ENCODE assay signal across 23 cellular contexts in genomic region chr17:66976781-66977201, GRCh38. TPM values are rescaled to one million over a fixed set of nuclear protein-coding genes. Genes with fewer than 3 reads are reported as not detected.
A peak's percentile ranks its signal among the peaks of the same experiment; 100 is the strongest.
DNase-seq lines count a peak whose midpoint lies in the region; ATAC-seq and TF ChIP-seq lines count a peak whose summit lies in the region.
"Had no signal": no experiment of that assay in that cellular context is flagged by ENCODE, and none has a peak within 500 bp of the region (broad histone marks: within the 10 kb centered on the region; RNA-seq: fewer than 3 reads in every experiment).

No MANE protein-coding gene starts in this region.

- no peaks in the 10 kb centered on the region for H3K36me3 ChIP-seq in MG63
- H3K36me3 ChIP-seq: brain microvascular endothelial cell, Peyer's patch had no signal

- no peaks in the 10 kb centered on the region for H3K9me3 ChIP-seq in MG63
- H3K9me3 ChIP-seq: Peyer's patch, testis had no signal

- peak; percentile 19 for DNase-seq in DMS53 (lab: John Stamatoyannopoulos, UW)
- no peak for DNase-seq in DMS53 treated with DMSO at 0.1 percent for 48 hours (lab: John Stamatoyannopoulos, UW; ENCODE audit: unreplicated experiment)
- DNase-seq in MG63 = peak; percentile 20
- DNase-seq in glutamatergic neuron = no peak
- DNase-seq: activated CD8-positive, alpha-beta T cell treated with anti-CD3 and anti-CD28 coated beads for 36 hours; activated T-cell treated with anti-CD3 and anti-CD28 coated beads, Interleukin-2, amount 50 U/mL, for 48 hours; brain microvascular endothelial cell; naive thymus-derived CD4-positive, alpha-beta T cell; NCI-H2081 treated with DMSO at 0.1 percent for 48 hours; NCI-H526 treated with DMSO at 0.1 percent for 48 hours; Peyer's patch; small intestine; stimulated activated CD4-positive, alpha-beta T cell treated with anti-CD3 and anti-CD28 coated beads, Interleukin-4, amount 100 ng/mL, for 24 hours; stimulated activated CD8-positive, alpha-beta memory T cell treated with anti-CD3 and anti-CD28 coated beads, Interleukin-4, amount 100 ng/mL, for 48 hours; T-cell; testis had no signal

- H3K4me3 Mint-ChIP-seq in glutamatergic neuron (ENCODE audit: unreplicated experiment) = peak overlapping the region; percentile 56
- H3K4me3 Mint-ChIP-seq: activated CD8-positive, alpha-beta T cell treated with anti-CD3 and anti-CD28 coated beads for 36 hours; activated naive CD8-positive, alpha-beta T cell; naive thymus-derived CD4-positive, alpha-beta T cell; T-cell had no signal

- peak overlapping the region; percentile 44 for H3K27ac ChIP-seq in temporal lobe (ENCODE audit: low read depth, low read length)
- H3K27ac ChIP-seq: 22Rv1, brain microvascular endothelial cell, Peyer's patch, testis had no signal

- H3K27me3 Mint-ChIP-seq in glutamatergic neuron (ENCODE audit: unreplicated experiment) = peaks cover 11% of the 10 kb centered on the region

- no peak for TF ChIP-seq CTCF in glutamatergic neuron (IDR thresholded peaks at IDR 0.05; ENCODE audit: partially characterized antibody, unreplicated experiment)

- no peak overlapping the region for H3K4me3 ChIP-seq in MG63
- H3K4me3 ChIP-seq: lung, Peyer's patch, testis had no signal

- peaks cover 8% of the 10 kb centered on the region for H3K9me3 Mint-ChIP-seq in glutamatergic neuron (ENCODE audit: unreplicated experiment)
- H3K9me3 Mint-ChIP-seq: activated CD8-positive, alpha-beta T cell treated with anti-CD3 and anti-CD28 coated beads for 36 hours; naive thymus-derived CD4-positive, alpha-beta T cell; T-cell had no signal

- no peak for ATAC-seq in GM18511 (IDR thresholded peaks at IDR 0.05; ENCODE audit: unreplicated experiment)
- ATAC-seq in GM19452 (IDR thresholded peaks at IDR 0.05; ENCODE audit: unreplicated experiment) = no peak
- ATAC-seq in GM21381 (IDR thresholded peaks at IDR 0.05; ENCODE audit: unreplicated experiment) = no peak
- ATAC-seq: activated CD8-positive, alpha-beta T cell treated with anti-CD3 and anti-CD28 coated beads for 36 hours; naive thymus-derived CD4-positive, alpha-beta T cell; T-cell had no signal

- peak overlapping the region; percentile 60 for H3K27ac Mint-ChIP-seq in glutamatergic neuron (ENCODE audit: unreplicated experiment)
- H3K27ac Mint-ChIP-seq: activated CD8-positive, alpha-beta T cell treated with anti-CD3 and anti-CD28 coated beads for 36 hours; activated naive CD8-positive, alpha-beta T cell; naive thymus-derived CD4-positive, alpha-beta T cell; T-cell had no signal

- peaks cover 2% of the 10 kb centered on the region for H3K36me3 Mint-ChIP-seq in glutamatergic neuron (ENCODE audit: unreplicated experiment)
- H3K36me3 Mint-ChIP-seq: activated naive CD8-positive, alpha-beta T cell; naive thymus-derived CD4-positive, alpha-beta T cell; T-cell had no signal

- H3K4me1 Mint-ChIP-seq in glutamatergic neuron (ENCODE audit: low read depth, unreplicated experiment) = peaks cover 35% of the 10 kb centered on the region
- H3K4me1 Mint-ChIP-seq: T-cell had no signal

- peaks cover 4% of the 10 kb centered on the region; the same call in 1 of the 2 replicates for H3K27me3 ChIP-seq in MG63
- H3K27me3 ChIP-seq: Peyer's patch, testis had no signal

RNA-seq across cellular contexts. Expression of gene CACNG4, which starts 12.3 kb away (rescaled TPM):
- total RNA-seq in MG63 (2014; rRNA removed; shearing (Covaris generic); ENCODE audit: low replicate concordance) = not detected in 2 replicates
- 105 TPM for total RNA-seq in glutamatergic neuron (ENCODE audit: unreplicated experiment)
- 44.0 TPM for total RNA-seq in temporal lobe
- total RNA-seq: activated CD8-positive, alpha-beta T cell treated with anti-CD3 and anti-CD28 coated beads for 36 hours; naive thymus-derived CD4-positive, alpha-beta T cell had no signal

Comparison
In these comparisons a context has a peak if more than half of its experiments do, and no peak if none do; other contexts are left out.
1. DNase-seq: peak in DMS53 (single experiment) and MG63 (single experiment); none in DMS53 treated with DMSO at 0.1 percent for 48 hours (single experiment) and glutamatergic neuron (single experiment).
2. RNA of gene CACNG4, which starts 12.3 kb away (total RNA-seq): 105 TPM in glutamatergic neuron (single experiment) and 44.0 TPM in temporal lobe (single experiment); not detected in MG63; every median in the first group is over 10 times any median in the second.